ENCODE assay signal across 17 cellular contexts in genomic region chr6:15864033-15864707, GRCh38.
"Had no signal": no experiment of that assay in that cellular context is flagged by ENCODE, and none has a peak within 500 bp of the region (broad histone marks: within the 10 kb centered on the region; RNA-seq: fewer than 3 reads in every experiment).

No MANE protein-coding gene starts in this region.

- H3K4me3 ChIP-seq: coronary artery, thyroid gland had no signal

- H3K9me3 ChIP-seq: thyroid gland had no signal

- H3K27ac ChIP-seq: coronary artery, parathyroid adenoma, thyroid gland, WERI-Rb-1 had no signal

- H3K36me3 ChIP-seq: thyroid gland, WERI-Rb-1 had no signal

- H3K4me1 ChIP-seq: parathyroid adenoma, thyroid gland had no signal

- ATAC-seq: activated T-helper 17 cell treated with anti-CD3 and anti-CD28 coated beads, Interleukin-2, amount 50 U/mL, for 72 hours; T-cell had no signal

- DNase-seq: activated CD4-positive, alpha-beta T cell treated with anti-CD3 and anti-CD28 coated beads, Interleukin-2, amount 10 ng/mL, durations not matched to agents 7 days and 5 days; activated CD4-positive, CD25-positive, alpha-beta regulatory T cell treated with anti-CD3 and anti-CD28 coated beads, Interleukin-2, amount 50 U/mL, for 72 hours; activated CD8-positive, alpha-beta memory T cell treated with anti-CD3 and anti-CD28 coated beads for 24 hours; activated CD8-positive, alpha-beta memory T cell treated with anti-CD3 and anti-CD28 coated beads, Interleukin-2, amount 50 U/mL, for 4 hours; activated naive CD4-positive, alpha-beta T cell; activated T-cell treated with anti-CD3 and anti-CD28 coated beads, Interleukin-2, amount 50 U/mL, for 24 hours; cerebellar nuclear complex; foreskin fibroblast; nucleus accumbens; stimulated activated CD4-positive, alpha-beta T cell treated with anti-CD3 and anti-CD28 coated beads, Interleukin-12 subunit alpha, Interleukin-12 subunit beta, amount 100 ng/mL, for 4 hours; substantia nigra; T-cell; WERI-Rb-1 had no signal

- H3K27me3 ChIP-seq: thyroid gland had no signal
